In the genomic region with DNA sequence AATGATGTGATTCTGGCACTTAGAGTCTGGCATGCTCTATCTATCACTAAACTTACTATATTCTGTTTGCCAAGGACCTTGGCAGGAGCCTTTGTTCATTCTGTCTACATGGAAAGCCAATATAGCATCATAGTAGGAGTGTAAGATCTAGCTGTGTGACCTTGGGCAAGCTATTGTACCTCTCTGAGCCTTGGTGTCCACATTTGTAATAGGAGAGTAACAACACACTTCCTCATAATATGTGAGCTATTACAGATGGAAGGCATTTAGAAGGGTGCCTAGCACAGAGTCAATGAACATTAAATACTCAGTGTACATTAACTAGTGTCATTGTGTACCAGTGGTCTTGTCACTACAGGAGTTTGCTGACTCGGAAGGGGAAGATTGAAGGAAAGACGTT, we compare ENCODE assay signal across 19 cellular contexts.
A peak's percentile ranks its signal among the peaks of the same experiment; 100 is the strongest.
DNase-seq lines count a peak whose midpoint lies in the region; ATAC-seq, FAIRE-seq and TF ChIP-seq lines count a peak whose summit lies in the region.
"Had no signal": no experiment of that assay in that cellular context is flagged by ENCODE, and none has a peak within 500 bp of the region (broad histone marks: within the 10 kb centered on the region; RNA-seq: fewer than 3 reads in every experiment).

No MANE protein-coding gene starts in this region.

- H3K4me3 ChIP-seq in SK-N-MC = no peak overlapping the region
- no peak overlapping the region for H3K4me3 ChIP-seq in small intestine (ENCODE audit: low read depth in 1 of 2, low read length in 2 of 2)
- H3K4me3 ChIP-seq: HAP-1 had no signal

- H3K9me3 ChIP-seq in SK-N-MC (ENCODE audit: low read depth, low read length) (no peaks in the 10 kb centered on the region), small intestine (ENCODE audit: control insufficient read depth, low read depth) (no peaks in the 10 kb centered on the region)
- H3K9me3 ChIP-seq: HAP-1 had no signal

- H3K27ac ChIP-seq in SK-N-MC (peak overlapping the region; percentile 86), small intestine (ENCODE audit: low read depth in 1 of 2, low read length in 1 of 2) (no peak overlapping the region)
- H3K27ac ChIP-seq: HL-60 had no signal

- intact Hi-C loops in left colon (cut with DNase I, micrococcal nuclease) = no loop called here
- intact Hi-C loops in activated CD4-positive, alpha-beta T cell treated with anti-CD3 and anti-CD28 coated beads, Interleukin-2, amount 10 ng/mL, durations not matched to agents 24 days and 14 days (cut with micrococcal nuclease) = no loop called here

- peaks cover 4% of the 10 kb centered on the region for H3K27me3 Mint-ChIP-seq in brain
- H3K27me3 Mint-ChIP-seq in activated CD4-positive, alpha-beta T cell treated with anti-CD3 and anti-CD28 coated beads, Interleukin-2, amount 10 ng/mL, durations not matched to agents 24 days and 14 days = no peaks in the 10 kb centered on the region
- H3K27me3 Mint-ChIP-seq: B cell had no signal

- no peaks in the 10 kb centered on the region for H3K36me3 Mint-ChIP-seq in brain
- H3K36me3 Mint-ChIP-seq in activated CD4-positive, alpha-beta T cell treated with anti-CD3 and anti-CD28 coated beads, Interleukin-2, amount 10 ng/mL, durations not matched to agents 24 days and 14 days (ENCODE audit: low read depth) = no peaks in the 10 kb centered on the region

- FAIRE-seq in small intestine (lab: Jason Lieb, UNC) = no peak
- FAIRE-seq: A204.1, G401.6, GM12892, GM19239 had no signal

- H3K27ac Mint-ChIP-seq in brain = peak overlapping the region in 3 of 5 experiments; percentile 11 to 74 (median 62)
- no peak overlapping the region for H3K27ac Mint-ChIP-seq in activated CD4-positive, alpha-beta T cell treated with anti-CD3 and anti-CD28 coated beads, Interleukin-2, amount 10 ng/mL, durations not matched to agents 24 days and 14 days
- H3K27ac Mint-ChIP-seq: B cell; CD4-positive, alpha-beta T cell had no signal

- H3K4me1 ChIP-seq in small intestine (ENCODE audit: control insufficient read depth in 2 of 2, insufficient read depth in 1 of 2, low read depth in 1 of 2, low read length in 1 of 2) = no peaks in the 10 kb centered on the region
- H3K4me1 ChIP-seq: HAP-1 had no signal

- no peaks in the 10 kb centered on the region for H3K27me3 ChIP-seq in small intestine (ENCODE audit: control insufficient read depth in 2 of 2, insufficient read depth in 2 of 2, low read length in 2 of 2)

- no peak overlapping the region for H3K4me3 Mint-ChIP-seq in brain
- H3K4me3 Mint-ChIP-seq in activated CD4-positive, alpha-beta T cell treated with anti-CD3 and anti-CD28 coated beads, Interleukin-2, amount 10 ng/mL, durations not matched to agents 24 days and 14 days = no peak overlapping the region
- H3K4me3 Mint-ChIP-seq: B cell; CD4-positive, alpha-beta T cell had no signal

- no peaks in the 10 kb centered on the region for H3K9me3 Mint-ChIP-seq in brain
- no peaks in the 10 kb centered on the region for H3K9me3 Mint-ChIP-seq in activated CD4-positive, alpha-beta T cell treated with anti-CD3 and anti-CD28 coated beads, Interleukin-2, amount 10 ng/mL, durations not matched to agents 24 days and 14 days
- H3K9me3 Mint-ChIP-seq: CD4-positive, alpha-beta T cell had no signal

- DNase-seq in SK-N-MC (ENCODE audit: low read depth, low spot score) (no peak), left colon (no peak), small intestine (peak; percentile 13), dermis blood vessel endothelial cell (no peak), H4 (ENCODE audit: low spot score) (no peak)
- no peak for DNase-seq in activated CD4-positive, alpha-beta T cell treated with anti-CD3 and anti-CD28 coated beads, Interleukin-2, amount 10 ng/mL, durations not matched to agents 24 days and 14 days
- DNase-seq: C1 segment of cervical spinal cord; CD4-positive, alpha-beta T cell; DMS79 treated with DMSO at 0.1 percent for 48 hours; EL; GOT3 had no signal

- H3K4me1 Mint-ChIP-seq in brain = peaks cover 59% of the 10 kb centered on the region
- H3K4me1 Mint-ChIP-seq in activated CD4-positive, alpha-beta T cell treated with anti-CD3 and anti-CD28 coated beads, Interleukin-2, amount 10 ng/mL, durations not matched to agents 24 days and 14 days = no peaks in the 10 kb centered on the region
- H3K4me1 Mint-ChIP-seq: B cell had no signal

- peak; percentile 90 for ATAC-seq in left colon

- 52 to 67% (median 60%) methylated on average over 2 of the region's 2 CpGs for WGBS in small intestine, 3 donors

- TF ChIP-seq CTCF in brain (conservative IDR thresholded peaks at IDR 0.05) = no peak

- no peak overlapping the region for H3K9ac ChIP-seq in SK-N-MC (ENCODE audit: insufficient read length)

- H3K36me3 ChIP-seq in SK-N-MC (ENCODE audit: insufficient read depth, low read length) = no peaks in the 10 kb centered on the region
- H3K36me3 ChIP-seq in small intestine (ENCODE audit: control insufficient read depth in 2 of 2, insufficient read depth in 2 of 2, low read length in 2 of 2) = no peaks in the 10 kb centered on the region
- H3K36me3 ChIP-seq: HAP-1 had no signal
